8 cellular contexts compared by ENCODE assay signal in genomic region chr1:9249534-9250335, GRCh38. TPM values are rescaled to one million over a fixed set of nuclear protein-coding genes. Genes with fewer than 3 reads are reported as not detected.
A peak's percentile ranks its signal among the peaks of the same experiment; 100 is the strongest.
DNase-seq lines count a peak whose midpoint lies in the region; ATAC-seq, FAIRE-seq and TF ChIP-seq lines count a peak whose summit lies in the region.

No MANE protein-coding gene starts in this region.

- H3K36me3 ChIP-seq in SK-N-SH (replicated peaks in 1 of 2; ENCODE audit: control insufficient read depth in 1 of 2, insufficient read depth in 2 of 2, low read length in 1 of 2) (peaks cover 0 to 22% of the 10 kb centered on the region in 2 experiments), H1 (ENCODE audit: control insufficient read depth in 2 of 4, insufficient read depth in 4 of 4, low read length in 3 of 4) (no peaks in the 10 kb centered on the region), muscle layer of duodenum (ENCODE audit: control insufficient read depth in 1 of 2, insufficient read depth in 2 of 2, low read length in 2 of 2) (peaks cover 4 to 28% of the 10 kb centered on the region in 2 donors), uterus (no peaks in the 10 kb centered on the region)

- no peak overlapping the region for H3K23ac ChIP-seq in H1 (ENCODE audit: insufficient read length)

- no peak for TF ChIP-seq EP300 in SK-N-SH (IDR thresholded peaks at IDR 0.05; ENCODE audit: borderline replicate concordance in 1 of 2, low read depth in 1 of 2, low read length in 1 of 2)
- no peak for TF ChIP-seq EP300 in H1 (IDR thresholded peaks at IDR 0.05; ENCODE audit: borderline replicate concordance in 1 of 2, low read depth in 2 of 2, low read length in 2 of 2)

- DNase-seq in Right ventricle myocardium inferior (ENCODE audit: missing footprints) = peak; percentile 79
- DNase-seq in cardiac septum (ENCODE audit: low spot score) = no peak
- peak; percentile 76 for DNase-seq in SK-N-SH
- DNase-seq in H1 (ENCODE audit: low read depth in 1 of 2, low spot score in 2 of 2) = peak in 1 of 2 experiments; percentile 87
- DNase-seq in uterus = peak; percentile 49 to 57
- DNase-seq in SW 1271 (lab: John Stamatoyannopoulos, UW) = no peak

- H2BK5ac ChIP-seq in H1 (ENCODE audit: low read depth, low read length) = peak overlapping the region; percentile 62; the same call in 1 of the 2 replicates

- H3K79me1 ChIP-seq in H1 (ENCODE audit: low read depth, low read length) = no peaks in the 10 kb centered on the region

- TF ChIP-seq POLR2A in H1 (IDR thresholded peaks at IDR 0.05; ENCODE audit: control extremely low read depth in 1 of 2, low read depth in 2 of 2, low read length in 2 of 2) (no peak), uterus (IDR thresholded peaks at IDR 0.05) (no peak)

- H3K79me2 ChIP-seq in SK-N-SH (ENCODE audit: insufficient read depth) (no peaks in the 10 kb centered on the region), H1 (ENCODE audit: control insufficient read depth in 1 of 2, insufficient read depth in 2 of 2, low read length in 2 of 2) (no peaks in the 10 kb centered on the region)

- H4K8ac ChIP-seq in H1 (ENCODE audit: extremely low read depth, insufficient read depth, low read length) = peak overlapping the region; percentile 40

- peak overlapping the region; percentile 43; the same call in 1 of the 2 replicates for H3K18ac ChIP-seq in H1 (ENCODE audit: extremely low read depth, low read length)

- peak; percentile 46 for TF ChIP-seq RAD21 in SK-N-SH (IDR thresholded peaks at IDR 0.05; ENCODE audit: low read length)
- TF ChIP-seq RAD21 in H1 (IDR thresholded peaks at IDR 0.05 in 1 of 2, conservative IDR thresholded peaks at IDR 0.05 in 1 of 2; ENCODE audit: low read depth in 2 of 2, low read length in 2 of 2) = peak; percentile 80 to 87

- ATAC-seq in Right ventricle myocardium inferior (peak; percentile 63), GM18909 (IDR thresholded peaks at IDR 0.05; ENCODE audit: poor library complexity, unreplicated experiment) (no peak)

- no peak overlapping the region for H2BK20ac ChIP-seq in H1 (ENCODE audit: low read length)

- CTCF ChIA-PET in SK-N-SH (lab: Yijun Ruan, JAX) = interaction anchor here (0.5 to 5.1 kb wide), 13 partner anchors 8 to 306 kb away, joined by 3 to 31 read pairs (median 4); partner anchors contain the start of gene H6PD
- CTCF ChIA-PET in H1 (lab: Charles Lee; ENCODE audit: partially characterized antibody) = interaction anchor here (0.6 to 12.2 kb wide), 37 partner anchors 9 to 345 kb away, joined by 3 to 127 read pairs (median 4); partner anchors contain the start of gene H6PD

- H3K9me2 ChIP-seq in SK-N-SH = no peaks in the 10 kb centered on the region

- no peaks in the 10 kb centered on the region for H3K9me3 ChIP-seq in SK-N-SH
- no peaks in the 10 kb centered on the region for H3K9me3 ChIP-seq in H1 (ENCODE audit: insufficient read depth in 2 of 2, low read depth in 1 of 2, low read length in 1 of 2)
- no peaks in the 10 kb centered on the region for H3K9me3 ChIP-seq in muscle layer of duodenum (ENCODE audit: control insufficient read depth in 1 of 2, low read length in 2 of 2)
- H3K9me3 ChIP-seq in uterus = no peaks in the 10 kb centered on the region

- TF ChIP-seq CTCF in SK-N-SH (IDR thresholded peaks at IDR 0.05) (peak; percentile 55), H1 (IDR thresholded peaks at IDR 0.05; ENCODE audit: control extremely low read depth in 1 of 3, insufficient read depth in 1 of 3, low read depth in 1 of 3, low read length in 3 of 3) (peak; percentile 90 to 99 (median 98)), uterus (IDR thresholded peaks at IDR 0.05) (peak in 3 of 4 experiments; percentile 42 to 46 (median 46))

- H3K56ac ChIP-seq in H1 (replicated peaks; ENCODE audit: insufficient read length, low read depth, low read length) = no peak overlapping the region

- peak overlapping the region; percentile 88; the same call in 1 of the 2 replicates for H2BK15ac ChIP-seq in H1 (ENCODE audit: low read length)

- FAIRE-seq in H1 (lab: Jason Lieb, UNC) = peak; percentile 55

- POLR2A ChIA-PET in SK-N-SH (lab: Yijun Ruan, JAX) (no interaction called here), H1 (lab: Charles Lee; ENCODE audit: partially characterized antibody) (interaction anchor here (0.7 to 2.1 kb wide), 6 partner anchors 8 to 370 kb away, joined by 3 to 8 read pairs (median 3); partner anchors contain the start of gene H6PD)

- intact Hi-C loops in Right ventricle myocardium inferior (cut with DNase I) (loop anchor here (2.0 to 5.0 kb wide), 2 partner anchors 15 to 308 kb away; partner anchors contain the start of gene H6PD), cardiac septum (cut with DNase I) (loop anchor here (5.0 kb wide), 1 partner anchor 67 kb away; no protein-coding TSS in a partner anchor), uterus (cut with DNase I; ENCODE audit: low total_unique reads) (no loop called here)

- H2AK5ac ChIP-seq in H1 (ENCODE audit: low read depth, low read length) = peak overlapping the region; percentile 41

- H3K23me2 ChIP-seq in H1 (ENCODE audit: low read depth, low read length) = 0 out of 2 replicates have a peak, but pooled peaks cover 2% of the 10 kb centered on the region

- H4K5ac ChIP-seq in H1 (ENCODE audit: insufficient read length, low read depth, low read length) = no peak overlapping the region

- peaks cover 7 to 37% of the 10 kb centered on the region in 2 experiments; a peak in 3 of 4 replicates for H3K4me1 ChIP-seq in SK-N-SH (ENCODE audit: control insufficient read depth in 1 of 2, insufficient read depth in 2 of 2, low read depth in 1 of 2, low read length in 1 of 2)
- H3K4me1 ChIP-seq in H1 (replicated peaks in 1 of 4; ENCODE audit: control insufficient read depth in 3 of 4, insufficient read depth in 4 of 4, low read length in 3 of 4) = peaks cover 17 to 37% (median 30%) of the 10 kb centered on the region in 4 experiments
- H3K4me1 ChIP-seq in muscle layer of duodenum (ENCODE audit: control insufficient read depth in 1 of 2, insufficient read depth in 2 of 2, low read length in 2 of 2) = peaks cover 2 to 28% of the 10 kb centered on the region in 2 donors
- peaks cover 0 to 21% of the 10 kb centered on the region in 2 donors for H3K4me1 ChIP-seq in uterus

- peak overlapping the region; percentile 20 for H4K91ac ChIP-seq in H1 (replicated peaks; ENCODE audit: insufficient read length, low read length)

- H3K4me3 ChIP-seq in SK-N-SH (ENCODE audit: low read depth in 2 of 2, low read length in 1 of 2) = no peak overlapping the region
- H3K4me3 ChIP-seq in H1 (ENCODE audit: extremely low read depth in 1 of 4, insufficient read depth in 2 of 4, low read depth in 3 of 4, low read length in 4 of 4) = no peak overlapping the region
- H3K4me3 ChIP-seq in muscle layer of duodenum (ENCODE audit: low read depth in 1 of 2, low read length in 2 of 2) = no peak overlapping the region
- no peak overlapping the region for H3K4me3 ChIP-seq in uterus

- H3K27ac ChIP-seq in SK-N-SH (ENCODE audit: low read depth in 2 of 2, low read length in 1 of 2) (no peak overlapping the region), H1 (ENCODE audit: low read depth, low read length) (no peak overlapping the region; the same call in none of the 2 replicates), muscle layer of duodenum (ENCODE audit: low read length) (peak overlapping the region; percentile 45), uterus (peak overlapping the region; percentile 72 to 73)

- H3K27me3 ChIP-seq in SK-N-SH (ENCODE audit: insufficient read depth) = no peaks in the 10 kb centered on the region
- H3K27me3 ChIP-seq in H1 (replicated peaks in 1 of 4; ENCODE audit: control insufficient read depth in 3 of 4, extremely low read depth in 1 of 4, insufficient read depth in 3 of 4, low read length in 3 of 4) = no peaks in the 10 kb centered on the region; a peak in 1 of 7 replicates
- H3K27me3 ChIP-seq in muscle layer of duodenum (ENCODE audit: low read depth, low read length) = no peaks in the 10 kb centered on the region
- H3K27me3 ChIP-seq in uterus = no peaks in the 10 kb centered on the region

- no peak overlapping the region for H3K9ac ChIP-seq in SK-N-SH
- peak overlapping the region in 1 of 4 experiments; percentile 8; a peak in 1 of 7 replicates for H3K9ac ChIP-seq in H1 (replicated peaks in 1 of 4; ENCODE audit: extremely low read depth in 1 of 4, low read depth in 3 of 4, low read length in 3 of 4)

- H3F3A ChIP-seq in SK-N-SH (replicated peaks; ENCODE audit: insufficient read depth) = no peaks in the 10 kb centered on the region

- 95% methylated on average over 4 of the region's 15 CpGs for WGBS in SK-N-SH (ENCODE audit: low lambda C conversion rate)
- 64% methylated on average over 15 of the region's 15 CpGs; no CpG with 5 or more reads in 1 of the 2 experiments for WGBS in H1 (ENCODE audit: extremely low coverage in 1 of 2, insufficient coverage in 1 of 2, insufficient read length in 1 of 2, insufficient replicate concordance in 2 of 2, low coverage in 1 of 2, low lambda C conversion rate in 2 of 2, missing lambda C conversion rate in 1 of 2), 2 experiments

- H3K4ac ChIP-seq in H1 (replicated peaks; ENCODE audit: insufficient read length, low read depth, low read length) = no peak overlapping the region

- H2BK12ac ChIP-seq in H1 (ENCODE audit: low read depth, low read length) = peak overlapping the region; percentile 90; the same call in 1 of the 2 replicates

- no peak overlapping the region for H2AFZ ChIP-seq in SK-N-SH (ENCODE audit: low read depth)
- no peak overlapping the region for H2AFZ ChIP-seq in H1 (ENCODE audit: low read length)

- H2BK120ac ChIP-seq in H1 (replicated peaks; ENCODE audit: low read depth, low read length) = no peak overlapping the region

- H4K20me1 ChIP-seq in SK-N-SH (ENCODE audit: insufficient read depth) (no peaks in the 10 kb centered on the region), H1 (replicated peaks in 1 of 2; ENCODE audit: control insufficient read depth in 1 of 2, insufficient read depth in 2 of 2, low read length in 2 of 2) (peaks cover 0 to 1% of the 10 kb centered on the region in 2 experiments)

- no peak overlapping the region for H3K14ac ChIP-seq in H1 (ENCODE audit: insufficient read length)

- H3K4me2 ChIP-seq in SK-N-SH (no peak overlapping the region), H1 (ENCODE audit: insufficient read depth in 1 of 2, low read depth in 2 of 2, low read length in 2 of 2) (0 out of 4 replicates have a peak overlapping the region, but pooled peaks of 1 of the 2 experiments have one; percentile 7)

RNA-seq across cellular contexts. Expression of gene H6PD, which starts 15.2 kb away (rescaled TPM):
- 18.7 TPM for total RNA-seq in Right ventricle myocardium inferior
- 28.9 TPM for total RNA-seq in cardiac septum
- 16.2 and 19.1 TPM in 2 replicates for polyA plus RNA-seq in SK-N-SH (2012; rRNA removed)
- 10.0 and 13.9 TPM in 2 replicates for polyA plus RNA-seq in SK-N-SH (2012; cell fraction: cytosol; rRNA removed)
- polyA plus RNA-seq in SK-N-SH (2012; cell fraction: nucleus; rRNA removed) = 23.2 and 26.0 TPM in 2 replicates
- 3.8 and 4.0 TPM in 2 replicates for total RNA-seq in H1 (2021; fragmentation: NEBNext Ultra II Directional; extraction: Animal tissue kit (Norgen Biotek cat#: 25700))
- 3.6 and 5.0 TPM in 2 replicates for polyA plus RNA-seq in H1 (2011; rRNA removed)
- polyA plus RNA-seq in H1 (2011; cell fraction: cytosol; rRNA removed) = 3.7 TPM
- 6.8 TPM for polyA plus RNA-seq in H1 (2011; cell fraction: nucleus; rRNA removed)
- 3.3 to 5.0 TPM (median 3.8 TPM) in 4 replicates for polyA plus RNA-seq in H1 (2012, experiment 1 of 2)
- 3.4 TPM for polyA plus RNA-seq in H1 (2012, experiment 2 of 2)
- polyA plus RNA-seq in H1 (2013, experiment 1 of 2) = 5.8 TPM
- 4.7 TPM for polyA plus RNA-seq in H1 (2013, experiment 2 of 2)
- 3.8 and 3.9 TPM in 2 replicates for polyA minus RNA-seq in H1 (2011; rRNA and poly(A)+ RNA removed)
- polyA minus RNA-seq in H1 (2011; cell fraction: cytosol; rRNA and poly(A)+ RNA removed) = 3.4 TPM
- polyA minus RNA-seq in H1 (2011; cell fraction: nucleus; rRNA and poly(A)+ RNA removed) = 3.4 TPM
- total RNA-seq in uterus = 100 to 1,000 TPM in 1 of 4 donors, 10 to 100 TPM in 3; 28.4 to 107 (median 49.7) TPM

RNA-seq across cellular contexts. Expression of gene SPSB1, which starts 43.0 kb away (rescaled TPM):
- total RNA-seq in Right ventricle myocardium inferior (16.5 TPM), cardiac septum (12.9 TPM), uterus (10 to 100 TPM; 12.3 to 29.6 (median 20.7) TPM)
- polyA plus RNA-seq in SK-N-SH (2012; rRNA removed) (8.4 and 9.2 TPM in 2 replicates), H1 (2011; rRNA removed) (6.4 and 8.2 TPM in 2 replicates)
- polyA plus RNA-seq in SK-N-SH (2012; cell fraction: cytosol; rRNA removed) = 4.4 and 5.8 TPM in 2 replicates
- 5.4 and 7.6 TPM in 2 replicates for polyA plus RNA-seq in SK-N-SH (2012; cell fraction: nucleus; rRNA removed)
- 4.0 and 5.3 TPM in 2 replicates for total RNA-seq in H1 (2021; fragmentation: NEBNext Ultra II Directional; extraction: Animal tissue kit (Norgen Biotek cat#: 25700))
- 5.0 TPM for polyA plus RNA-seq in H1 (2011; cell fraction: cytosol; rRNA removed)
- 5.0 TPM for polyA plus RNA-seq in H1 (2011; cell fraction: nucleus; rRNA removed)
- polyA plus RNA-seq in H1 (2012, experiment 1 of 2) = 3.3 to 5.5 TPM (median 4.1 TPM) in 4 replicates
- polyA plus RNA-seq in H1 (2012, experiment 2 of 2) = 4.3 TPM
- 2.6 TPM for polyA plus RNA-seq in H1 (2013, experiment 1 of 2)
- polyA plus RNA-seq in H1 (2013, experiment 2 of 2) = 2.9 TPM
- 5.3 and 7.5 TPM in 2 replicates for polyA minus RNA-seq in H1 (2011; rRNA and poly(A)+ RNA removed)
- 4.0 TPM for polyA minus RNA-seq in H1 (2011; cell fraction: cytosol; rRNA and poly(A)+ RNA removed)
- 2.9 TPM for polyA minus RNA-seq in H1 (2011; cell fraction: nucleus; rRNA and poly(A)+ RNA removed)

Comparison
In these comparisons a context has a peak if more than half of its experiments do, and no peak if none do; other contexts are left out.
1. DNase-seq: peak in Right ventricle myocardium inferior (single experiment), SK-N-SH (single experiment) and uterus (2 of 2); none in cardiac septum (single experiment) and SW 1271 (0 of 2).
2. H3K27ac ChIP-seq: peak in muscle layer of duodenum (single experiment) and uterus (2 of 2); none in SK-N-SH (0 of 2) and H1 (single experiment).
3. CTCF ChIP-seq: peak in every context shown above with its lines; median percentile 98 in H1; 55 in SK-N-SH; 46 in uterus.